ENCODE assay signal across 8 cellular contexts in the genomic region with DNA sequence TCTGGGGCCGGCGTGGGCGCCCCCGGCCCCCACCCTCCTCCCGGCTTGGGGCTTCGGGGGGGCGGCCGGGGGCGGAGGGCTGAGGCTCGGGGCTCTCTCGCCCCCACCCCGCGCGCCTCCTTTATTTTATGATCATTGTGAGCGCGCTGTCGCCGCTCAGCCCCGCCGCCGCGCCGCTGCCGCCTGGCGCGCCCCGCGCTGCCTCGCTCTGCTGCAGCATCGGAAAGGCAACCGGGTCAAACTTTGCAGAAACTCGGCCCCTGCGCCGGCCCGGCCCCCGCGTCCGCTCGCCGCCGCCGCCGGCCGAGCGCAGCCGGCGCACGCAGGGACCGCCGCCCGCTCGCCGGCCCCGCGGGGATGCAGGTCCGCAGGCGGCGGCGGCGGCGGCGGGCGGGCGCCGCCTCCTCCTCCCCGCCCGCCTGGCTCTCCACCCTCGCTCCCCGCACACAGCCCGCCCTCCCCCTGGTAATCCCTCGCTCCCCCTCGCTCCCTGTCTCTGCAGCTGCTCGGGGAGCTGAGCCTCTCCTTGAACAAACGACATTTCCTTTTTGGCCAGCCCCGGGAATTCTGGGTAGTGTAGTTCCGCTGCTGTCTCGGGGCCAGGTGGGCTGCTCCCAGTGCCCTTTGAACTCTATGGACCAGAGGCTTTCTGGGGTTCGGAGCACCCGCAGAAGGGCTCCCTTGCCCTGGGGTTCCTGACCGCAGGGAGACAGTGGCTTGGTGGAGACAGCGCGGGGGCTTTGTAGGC. TPM values are rescaled to one million over a fixed set of nuclear protein-coding genes. Genes with fewer than 3 reads are reported as not detected.
DNase-seq lines count a peak whose midpoint lies in the region; ATAC-seq and TF ChIP-seq lines count a peak whose summit lies in the region.

No MANE protein-coding gene starts in this region.

- no peak overlapping the region for H3K4me3 ChIP-seq in NB4 (ENCODE audit: low read depth, low read length)

- TF ChIP-seq POLR2A in GM18505 (IDR thresholded peaks at IDR 0.05; ENCODE audit: borderline replicate concordance, extremely low read depth, insufficient read depth, insufficient read length) = peak; percentile 22
- peak; percentile 29 for TF ChIP-seq POLR2A in NB4 (IDR thresholded peaks at IDR 0.05; ENCODE audit: extremely low read depth, insufficient read length)

- H3K27me3 Mint-ChIP-seq in activated naive CD8-positive, alpha-beta T cell = peaks cover 1% of the 10 kb centered on the region
- H3K27me3 Mint-ChIP-seq in type B pancreatic cell = peaks cover 68% of the 10 kb centered on the region

- H3K4me1 Mint-ChIP-seq in activated naive CD8-positive, alpha-beta T cell (ENCODE audit: low read depth) = peaks cover 24% of the 10 kb centered on the region
- peaks cover 7% of the 10 kb centered on the region for H3K4me1 Mint-ChIP-seq in type B pancreatic cell (ENCODE audit: unreplicated experiment)

- peak overlapping the region; percentile 64 for H3K27ac Mint-ChIP-seq in activated naive CD8-positive, alpha-beta T cell
- no peak overlapping the region for H3K27ac Mint-ChIP-seq in type B pancreatic cell

- peak overlapping the region; percentile 86 for H3K4me3 Mint-ChIP-seq in activated naive CD8-positive, alpha-beta T cell
- H3K4me3 Mint-ChIP-seq in type B pancreatic cell = peak overlapping the region; percentile 85

- no peaks in the 10 kb centered on the region for H3K9me3 Mint-ChIP-seq in activated naive CD8-positive, alpha-beta T cell (ENCODE audit: low read depth)
- H3K9me3 Mint-ChIP-seq in type B pancreatic cell = no peaks in the 10 kb centered on the region

- no peak for ATAC-seq in GM18505 (IDR thresholded peaks at IDR 0.05; ENCODE audit: unreplicated experiment)
- ATAC-seq in SK-N-SH treated with all-trans-retinoic acid at 6 μM for 48 hours = peak; percentile 94
- ATAC-seq in HG02610 (IDR thresholded peaks at IDR 0.05; ENCODE audit: unreplicated experiment) = no peak

- no peak for TF ChIP-seq CTCF in NB4 (IDR thresholded peaks at IDR 0.05; ENCODE audit: low read depth, low read length)
- TF ChIP-seq CTCF in type B pancreatic cell (conservative IDR thresholded peaks at IDR 0.05) = no peak

- no peaks in the 10 kb centered on the region for H3K36me3 Mint-ChIP-seq in activated naive CD8-positive, alpha-beta T cell
- no peaks in the 10 kb centered on the region for H3K36me3 Mint-ChIP-seq in type B pancreatic cell

- DNase-seq in NB4 (ENCODE audit: low read depth) (peak; percentile 91), glomerular visceral epithelial cell (ENCODE audit: extremely low spot score) (peak; percentile 73), nucleus accumbens (lab: John Stamatoyannopoulos, UW) (peak in 54 of 56 donors; percentile 23 to 91 (median 80)), type B pancreatic cell (ENCODE audit: extremely low spot score, unreplicated experiment) (no peak)

TF ChIP-seq in SK-N-SH treated with all-trans-retinoic acid at 6 μM for 48 hours, 23 proteins besides CTCF, POLR2A, EP300 and RAD21:
- TF ChIP-seq PPARA (CRISPR knock-in tag; IDR thresholded peaks at IDR 0.05; ENCODE audit: borderline replicate concordance) (peak; percentile 79; the same call in 1 of the 2 replicates), ESRRG (CRISPR knock-in tag; IDR thresholded peaks at IDR 0.05) (no peak), ZFP30 (CRISPR knock-in tag; IDR thresholded peaks at IDR 0.05) (no peak)

RNA-seq across cellular contexts. Expression of a gene that starts 1.5 kb away (rescaled TPM):
- total RNA-seq in type B pancreatic cell (ENCODE audit: low replicate concordance) = 0.79 and 1.9 TPM in 2 replicates

RNA-seq across cellular contexts. Expression of a gene that starts 11.7 kb away (rescaled TPM):
- total RNA-seq in type B pancreatic cell (ENCODE audit: low replicate concordance) = 0.50 and 3.1 TPM in 2 replicates
